In the genomic region with DNA sequence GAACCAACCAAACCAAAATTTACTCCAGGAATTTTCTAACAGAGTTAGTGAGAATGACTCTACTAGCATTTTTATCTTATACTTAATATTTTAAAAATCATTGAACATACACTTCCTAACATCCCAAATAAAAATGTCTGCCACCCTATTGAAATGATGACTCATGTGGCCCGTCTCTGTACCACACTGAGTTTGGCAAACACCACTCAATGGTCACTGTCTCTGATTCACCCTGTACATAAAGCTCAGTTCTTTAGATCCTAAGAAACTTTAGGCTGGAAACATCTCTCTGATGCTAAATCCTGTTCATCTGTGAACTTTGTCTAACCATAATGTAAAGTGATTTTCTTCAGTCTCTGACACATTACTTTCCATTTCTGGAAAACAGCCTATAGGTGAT, we compare ENCODE assay signal across 21 cellular contexts.
"Had no signal": no experiment of that assay in that cellular context is flagged by ENCODE, and none has a peak within 500 bp of the region (broad histone marks: within the 10 kb centered on the region; RNA-seq: fewer than 3 reads in every experiment).

No MANE protein-coding gene starts in this region.

- H3K27me3 ChIP-seq: brain microvascular endothelial cell, esophagus muscularis mucosa, suprapubic skin had no signal

- H3K4me1 Mint-ChIP-seq: activated CD4-positive, alpha-beta T cell treated with anti-CD3 and anti-CD28 coated beads, Interleukin-2, amount 10 ng/mL, durations not matched to agents 7 days and 5 days; central memory CD8-positive, alpha-beta T cell; nephron progenitor cell had no signal

- H3K27ac Mint-ChIP-seq: activated CD4-positive, alpha-beta T cell treated with anti-CD3 and anti-CD28 coated beads, Interleukin-2, amount 10 ng/mL, durations not matched to agents 7 days and 5 days; activated CD8-positive, alpha-beta T cell treated with anti-CD3 and anti-CD28 coated beads, Interleukin-2, amount 10 ng/mL, durations not matched to agents 7 days and 5 days; activated T-cell treated with anti-CD3 and anti-CD28 coated beads, Interleukin-2, amount 50 U/mL, for 72 hours; nephron progenitor cell; T-helper 1 cell treated with Interleukin-12 subunit alpha and Interleukin-12 subunit beta and Interleukin-4 antibody, amounts not matched to agents 30 μg/mL and 1 μg/mL, for 36 hours; type B pancreatic cell had no signal

- H3K9me3 Mint-ChIP-seq: activated CD4-positive, alpha-beta T cell treated with anti-CD3 and anti-CD28 coated beads, Interleukin-2, amount 10 ng/mL, durations not matched to agents 7 days and 5 days had no signal

- H3K27ac ChIP-seq: brain microvascular endothelial cell, esophagus muscularis mucosa, suprapubic skin had no signal

- H3K27me3 Mint-ChIP-seq: activated CD4-positive, alpha-beta T cell treated with anti-CD3 and anti-CD28 coated beads, Interleukin-2, amount 10 ng/mL, durations not matched to agents 7 days and 5 days; central memory CD8-positive, alpha-beta T cell; type B pancreatic cell had no signal

- H3K36me3 Mint-ChIP-seq: type B pancreatic cell had no signal

- H3K4me1 ChIP-seq: esophagus muscularis mucosa, suprapubic skin had no signal

- H3K4me3 Mint-ChIP-seq: activated CD4-positive, alpha-beta T cell treated with anti-CD3 and anti-CD28 coated beads, Interleukin-2, amount 10 ng/mL, durations not matched to agents 7 days and 5 days; activated CD8-positive, alpha-beta T cell treated with anti-CD3 and anti-CD28 coated beads, Interleukin-2, amount 10 ng/mL, durations not matched to agents 7 days and 5 days; activated T-cell treated with anti-CD3 and anti-CD28 coated beads, Interleukin-2, amount 50 U/mL, for 72 hours; central memory CD8-positive, alpha-beta T cell; nephron progenitor cell; T-helper 1 cell treated with Interleukin-12 subunit alpha and Interleukin-12 subunit beta and Interleukin-4 antibody, amounts not matched to agents 30 μg/mL and 1 μg/mL, for 36 hours; type B pancreatic cell had no signal

- ATAC-seq: activated CD4-positive, CD25-positive, alpha-beta regulatory T cell treated with anti-CD3 and anti-CD28 coated beads, Interleukin-2, amount 50 U/mL, for 24 hours; activated CD8-positive, alpha-beta T cell treated with anti-CD3 and anti-CD28 coated beads, Interleukin-2, amount 10 ng/mL, durations not matched to agents 7 days and 5 days; activated T-cell treated with anti-CD3 and anti-CD28 coated beads, Interleukin-2, amount 50 U/mL, for 72 hours; stimulated activated naive CD8-positive, alpha-beta T cell treated with anti-CD3 and anti-CD28 coated beads, Interleukin-15, Interleukin-2, amounts not matched to agents 100 U/mL and 50 U/mL, for 24 hours had no signal

- H3K4me3 ChIP-seq: esophagus muscularis mucosa, suprapubic skin had no signal

- H3K36me3 ChIP-seq: brain microvascular endothelial cell, esophagus muscularis mucosa, suprapubic skin had no signal

- DNase-seq: activated CD4-positive, alpha-beta T cell treated with anti-CD3 and anti-CD28 coated beads, Interleukin-2, amount 10 ng/mL, durations not matched to agents 7 days and 5 days; activated CD8-positive, alpha-beta memory T cell treated with anti-CD3 and anti-CD28 coated beads, Interleukin-2, amount 50 U/mL, for 4 hours; activated CD8-positive, alpha-beta T cell treated with anti-CD3 and anti-CD28 coated beads, Interleukin-2, amount 10 ng/mL, durations not matched to agents 7 days and 5 days; activated effector memory CD4-positive, alpha-beta T cell treated with anti-CD3 and anti-CD28 coated beads, Interleukin-2, amount 50 U/mL, for 16 hours; activated naive CD4-positive, alpha-beta T cell treated with anti-CD3 and anti-CD28 coated beads, Interleukin-2, amount 50 U/mL, for 16 hours; activated T-cell treated with anti-CD3 and anti-CD28 coated beads, Interleukin-2, amount 50 U/mL, for 72 hours; aorta; brain microvascular endothelial cell; effector CD4-positive, alpha-beta T cell; nephron progenitor cell; nucleus accumbens; posterior cingulate gyrus; stimulated activated CD4-positive, alpha-beta T cell treated with anti-CD3 and anti-CD28 coated beads, Interleukin-12 subunit alpha, Interleukin-12 subunit beta, amount 100 ng/mL, for 4 hours; stimulated activated CD4-positive, alpha-beta T cell treated with anti-CD3 and anti-CD28 coated beads, Interleukin-1b, Interleukin-23, amount 100 ng/mL, for 48 hours; stimulated activated naive CD8-positive, alpha-beta T cell treated with anti-CD3 and anti-CD28 coated beads, Interleukin-15, Interleukin-2, amounts not matched to agents 100 U/mL and 50 U/mL, for 24 hours had no signal
